In genomic region chr21:33078907-33079582, GRCh38 we compare ENCODE assay signal across 9 cellular contexts. TPM values are rescaled to one million over a fixed set of nuclear protein-coding genes. Genes with fewer than 3 reads are reported as not detected.
DNase-seq lines count a peak whose midpoint lies in the region; TF ChIP-seq lines count a peak whose summit lies in the region.
"Had no signal": no experiment of that assay in that cellular context is flagged by ENCODE, and none has a peak within 500 bp of the region (broad histone marks: within the 10 kb centered on the region; RNA-seq: fewer than 3 reads in every experiment).

No MANE protein-coding gene starts in this region.

- H3K4me3 ChIP-seq in HEK293 (ENCODE audit: low read depth, low read length), result no peak overlapping the region
- no peak overlapping the region for H3K4me3 ChIP-seq in MG63
- H3K4me3 ChIP-seq in vagina, result no peak overlapping the region
- H3K4me3 ChIP-seq in endodermal cell (ENCODE audit: low read length), result no peak overlapping the region

- no peak overlapping the region for H3K27ac ChIP-seq in HEK293 (ENCODE audit: extremely low read depth, low read depth, low read length)
- H3K27ac ChIP-seq in vagina, result no peak overlapping the region
- no peak overlapping the region for H3K27ac ChIP-seq in endodermal cell (ENCODE audit: low read depth, low read length)

- H3K27ac Mint-ChIP-seq in endodermal cell, result no peak overlapping the region

- DNase-seq in activated gamma-delta T cell treated with Interleukin-2 at 50 U/mL for 16 hours (peak; percentile 23), activated gamma-delta T cell (lab: John Stamatoyannopoulos, UW) (no peak), MG63 (peak; percentile 75), amniotic epithelial cell (ENCODE audit: low read depth) (peak; percentile 42), midbrain (lab: John Stamatoyannopoulos, UW) (peak; percentile 90), vagina (ENCODE audit: extremely low spot score in 2 of 2) (no peak), endodermal cell (no peak)

- H3K9me3 Mint-ChIP-seq in endodermal cell, result no peaks in the 10 kb centered on the region

- no peaks in the 10 kb centered on the region; the same call in 1 of the 2 replicates for H3K27me3 ChIP-seq in MG63
- no peaks in the 10 kb centered on the region for H3K27me3 ChIP-seq in vagina
- peaks cover 11% of the 10 kb centered on the region for H3K27me3 ChIP-seq in endodermal cell (ENCODE audit: control insufficient read depth, insufficient read depth, low read length, poor library complexity, severe bottlenecking)

- POLR2A ChIA-PET in HEK293 (lab: Yijun Ruan, JAX), result interaction anchor here (0.9 to 1.4 kb wide), 2 partner anchors 9 to 36 kb away, joined by 3 to 4 read pairs; no protein-coding TSS in a partner anchor

- H3K4me1 Mint-ChIP-seq in endodermal cell, result peaks cover 27% of the 10 kb centered on the region

- CTCF ChIA-PET in HEK293 (lab: Yijun Ruan, JAX), result interaction anchor here (0.9 to 1.6 kb wide), 5 partner anchors 49 to 282 kb away, joined by 3 to 6 read pairs (median 4); partner anchors contain the start of gene OLIG2

- no peak for TF ChIP-seq CTCF in HEK293 (tag by site-specific recombination; IDR thresholded peaks at IDR 0.05)
- TF ChIP-seq CTCF in vagina (IDR thresholded peaks at IDR 0.05), result no peak
- TF ChIP-seq CTCF in endodermal cell (conservative IDR thresholded peaks at IDR 0.05), result no peak

- 0 out of 2 replicates have a peak, but pooled peaks cover 2% of the 10 kb centered on the region for H3K4me1 ChIP-seq in HEK293 (ENCODE audit: control insufficient read depth, insufficient read depth, low read length)
- H3K4me1 ChIP-seq in vagina, result peaks cover 9% of the 10 kb centered on the region
- H3K4me1 ChIP-seq in endodermal cell (ENCODE audit: control insufficient read depth, insufficient read depth, low read length), result peaks cover 16% of the 10 kb centered on the region

- H3K9me3 ChIP-seq in HEK293 (ENCODE audit: control insufficient read depth, insufficient read depth, low read depth, low read length) (no peaks in the 10 kb centered on the region), MG63 (no peaks in the 10 kb centered on the region), vagina (no peaks in the 10 kb centered on the region), endodermal cell (ENCODE audit: control insufficient read depth, low read length) (no peaks in the 10 kb centered on the region)

- H3K9ac ChIP-seq in endodermal cell (ENCODE audit: extremely low read depth, low read length, poor library complexity, severe bottlenecking), result no peak overlapping the region

- WGBS in endodermal cell (ENCODE audit: insufficient coverage in 1 of 2, insufficient read length in 1 of 2), 2 experiments, result 78 to 81% methylated on average over 8 to 10 of the region's 10 CpGs

- H3K36me3 Mint-ChIP-seq in endodermal cell (ENCODE audit: low read depth), result no peaks in the 10 kb centered on the region

- peaks cover 25% of the 10 kb centered on the region for H3K27me3 Mint-ChIP-seq in endodermal cell (ENCODE audit: insufficient read depth)

- no peaks in the 10 kb centered on the region for H3K36me3 ChIP-seq in HEK293 (ENCODE audit: control insufficient read depth in 2 of 2, insufficient read depth in 1 of 2, low read length in 2 of 2)
- H3K36me3 ChIP-seq in MG63, result no peaks in the 10 kb centered on the region
- no peaks in the 10 kb centered on the region for H3K36me3 ChIP-seq in vagina
- no peaks in the 10 kb centered on the region for H3K36me3 ChIP-seq in endodermal cell (ENCODE audit: control insufficient read depth, insufficient read depth, low read length)

- TF ChIP-seq POLR2A in vagina (IDR thresholded peaks at IDR 0.05), result no peak

- H3K4me3 Mint-ChIP-seq in endodermal cell, result no peak overlapping the region

- intact Hi-C loops in vagina (cut with DNase I), result no loop called here

TF ChIP-seq in HEK293, 187 proteins besides CTCF, POLR2A, EP300 and RAD21 (continues in another document):
- TF ChIP-seq ATF2 (tag by site-specific recombination; IDR thresholded peaks at IDR 0.05; ENCODE audit: low read depth) (0 out of 2 replicates have a peak, but pooled peaks have one; percentile 30), ZNF24 (tag by site-specific recombination; IDR thresholded peaks at IDR 0.05) (peak; percentile 95), ZNF138 (tag by site-specific recombination; IDR thresholded peaks at IDR 0.05; ENCODE audit: borderline replicate concordance) (no peak), ZBTB20 (tag by site-specific recombination; IDR thresholded peaks at IDR 0.05) (peak; percentile 67), ZNF555 (tag by site-specific recombination; conservative IDR thresholded peaks at IDR 0.05) (no peak), SALL2 (tag by site-specific recombination; IDR thresholded peaks at IDR 0.05; ENCODE audit: borderline replicate concordance) (no peak), ZIC2 (tag by site-specific recombination; IDR thresholded peaks at IDR 0.05) (peak; percentile 94), ZNF114 (tag by site-specific recombination; IDR thresholded peaks at IDR 0.05) (no peak), HIC1 (tag by site-specific recombination; IDR thresholded peaks at IDR 0.05) (no peak), KLF1 (tag by site-specific recombination; IDR thresholded peaks at IDR 0.05) (no peak), ZNF561 (tag by site-specific recombination; IDR thresholded peaks at IDR 0.05; ENCODE audit: borderline replicate concordance) (no peak; the same call in 1 of the 2 replicates)

RNA-seq across cellular contexts. Expression of gene OLIG1, which starts 9.1 kb away (rescaled TPM):
- total RNA-seq in MG63 (2014; rRNA removed; shearing (Covaris generic); ENCODE audit: low replicate concordance), result not detected in 2 replicates
- total RNA-seq in vagina (not detected), endodermal cell (under 1 TPM in 1 of 2 donors, not detected in 1; 0.48 TPM)
- 2.7 TPM for polyA plus RNA-seq in endodermal cell (2013, experiment 1 of 2)
- 3.6 TPM for polyA plus RNA-seq in endodermal cell (2013, experiment 2 of 2)
- total RNA-seq: urinary bladder had no signal
- polyA plus RNA-seq: urinary bladder had no signal

RNA-seq across cellular contexts. Expression of gene OLIG2, which starts 53.3 kb away (rescaled TPM):
- not detected in 2 replicates for total RNA-seq in MG63 (2014; rRNA removed; shearing (Covaris generic); ENCODE audit: low replicate concordance)
- total RNA-seq in vagina, result not detected
- under 1 TPM in 1 of 2 donors, not detected in 1; 0.53 TPM for total RNA-seq in endodermal cell
- polyA plus RNA-seq in endodermal cell (2013, experiment 1 of 2), result 2.7 TPM
- 2.9 TPM for polyA plus RNA-seq in endodermal cell (2013, experiment 2 of 2)
- total RNA-seq: urinary bladder had no signal
- polyA plus RNA-seq: urinary bladder had no signal

Comparison
In these comparisons a context has a peak if more than half of its experiments do, and no peak if none do; other contexts are left out.
1. DNase-seq: peak in activated gamma-delta T cell treated with Interleukin-2 at 50 U/mL for 16 hours (single experiment), MG63 (single experiment), amniotic epithelial cell (single experiment) and midbrain (single experiment); none in activated gamma-delta T cell (single experiment), vagina (0 of 2) and endodermal cell (single experiment).